Comparison of ENCODE assay signal across 1 cellular context in genomic region chr14:23567186-23568020, GRCh38.
TF ChIP-seq lines count a peak whose summit lies in the region.

Gene AP1G2 (minus strand): TSS chr14:23567791. CDS start chr14:23567314, 477 bp downstream.

TF ChIP-seq in HepG2, 621 proteins besides CTCF, POLR2A, EP300 and RAD21 (continued from another document and continues in another):
- TF ChIP-seq ZBTB4 (CRISPR knock-in tag; IDR thresholded peaks at IDR 0.05; ENCODE audit: borderline replicate concordance) (peak; percentile 95), MIXL1 (CRISPR knock-in tag; IDR thresholded peaks at IDR 0.05) (peak; percentile 69; the same call in 1 of the 2 replicates), GTF2F1 (IDR thresholded peaks at IDR 0.05; ENCODE audit: low read length) (no peak), ATF4 (CRISPR knock-in tag; IDR thresholded peaks at IDR 0.05) (peak in 1 of 2 experiments; percentile 78; a peak in 2 of 4 replicates), HOMEZ (CRISPR knock-in tag; IDR thresholded peaks at IDR 0.05; ENCODE audit: low read depth) (peak; percentile 85), DBP (CRISPR knock-in tag; IDR thresholded peaks at IDR 0.05; ENCODE audit: not compliant biosample characterization) (peak; percentile 56), ZFYVE20 (CRISPR knock-in tag; IDR thresholded peaks at IDR 0.05; ENCODE audit: borderline replicate concordance, low read depth) (no peak), CEBPZ (IDR thresholded peaks at IDR 0.05; ENCODE audit: low read length) (no peak), PATZ1 (CRISPR knock-in tag; IDR thresholded peaks at IDR 0.05) (peak; percentile 98), PHB2 (IDR thresholded peaks at IDR 0.05; ENCODE audit: partially characterized antibody) (no peak), ZNF256 (CRISPR knock-in tag; conservative IDR thresholded peaks at IDR 0.05) (no peak), ZNF264 (CRISPR knock-in tag; IDR thresholded peaks at IDR 0.05) (no peak; the same call in none of the 2 replicates), SP1 (IDR thresholded peaks at IDR 0.05) (no peak), SP1 (CRISPR knock-in tag; IDR thresholded peaks at IDR 0.05) (peak; percentile 91), IRF2 (CRISPR knock-in tag; IDR thresholded peaks at IDR 0.05) (peak; percentile 91), HNRNPLL (IDR thresholded peaks at IDR 0.05; ENCODE audit: low read depth, low read length, poor library complexity, severe bottlenecking) (peak; percentile 86), NFRKB (IDR thresholded peaks at IDR 0.05) (no peak; the same call in 1 of the 2 replicates), GATA4 (IDR thresholded peaks at IDR 0.05; ENCODE audit: borderline replicate concordance, low read depth) (peak; percentile 87), PCBP1 (IDR thresholded peaks at IDR 0.05; ENCODE audit: borderline replicate concordance, low read depth, low read length) (peak; percentile 98), ATAD3A (CRISPR knock-in tag; IDR thresholded peaks at IDR 0.05) (peak; percentile 84; the same call in 1 of the 2 replicates), KDM3A (CRISPR knock-in tag; IDR thresholded peaks at IDR 0.05; ENCODE audit: low read depth) (peak; percentile 94), ZNF670 (CRISPR knock-in tag; IDR thresholded peaks at IDR 0.05; ENCODE audit: borderline replicate concordance) (no peak), RARA (CRISPR knock-in tag; IDR thresholded peaks at IDR 0.05) (peak; percentile 78), ZNF430 (CRISPR knock-in tag; IDR thresholded peaks at IDR 0.05) (peak; percentile 94), TOE1 (CRISPR knock-in tag; IDR thresholded peaks at IDR 0.05) (peak; percentile 93), ZBTB7B (CRISPR knock-in tag; IDR thresholded peaks at IDR 0.05) (peak; percentile 81), YEATS2 (CRISPR knock-in tag; IDR thresholded peaks at IDR 0.05; ENCODE audit: borderline replicate concordance) (peak; percentile 96), ZNF691 (CRISPR knock-in tag; IDR thresholded peaks at IDR 0.05; ENCODE audit: borderline replicate concordance, low read depth) (peak; percentile 94), ISX (CRISPR knock-in tag; conservative IDR thresholded peaks at IDR 0.05) (no peak), ZNF567 (CRISPR knock-in tag; IDR thresholded peaks at IDR 0.05; ENCODE audit: borderline replicate concordance) (peak; percentile 100), ZNF484 (CRISPR knock-in tag; IDR thresholded peaks at IDR 0.05; ENCODE audit: borderline replicate concordance, low read depth) (peak; percentile 49; the same call in 1 of the 2 replicates), HNRNPK (IDR thresholded peaks at IDR 0.05; ENCODE audit: low read depth, low read length, poor library complexity, severe bottlenecking) (no peak), SP2 (CRISPR knock-in tag; IDR thresholded peaks at IDR 0.05) (peak; percentile 65; the same call in 1 of the 2 replicates), RBM22 (optimal IDR thresholded peaks at IDR 0.05; ENCODE audit: low read length) (peak; percentile 58)
- TF ChIP-seq, protein P1, sequence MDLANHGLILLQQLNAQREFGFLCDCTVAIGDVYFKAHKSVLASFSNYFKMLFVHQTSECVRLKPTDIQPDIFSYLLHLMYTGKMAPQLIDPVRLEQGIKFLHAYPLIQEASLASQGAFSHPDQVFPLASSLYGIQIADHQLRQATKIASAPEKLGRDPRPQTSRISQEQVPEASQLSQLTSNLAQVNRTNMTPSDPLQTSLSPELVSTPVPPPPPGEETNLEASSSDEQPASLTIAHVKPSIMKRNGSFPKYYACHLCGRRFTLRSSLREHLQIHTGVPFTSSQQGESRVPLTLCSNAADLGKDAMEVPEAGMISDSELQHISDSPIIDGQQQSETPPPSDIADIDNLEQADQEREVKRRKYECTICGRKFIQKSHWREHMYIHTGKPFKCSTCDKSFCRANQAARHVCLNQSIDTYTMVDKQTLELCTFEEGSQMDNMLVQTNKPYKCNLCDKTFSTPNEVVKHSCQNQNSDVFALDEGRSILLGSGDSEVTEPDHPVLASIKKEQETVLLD (CRISPR knock-in tag; IDR thresholded peaks at IDR 0.05; ENCODE audit: low read depth) = peak; percentile 79; the same call in 1 of the 2 replicates
- TF ChIP-seq, protein P2, sequence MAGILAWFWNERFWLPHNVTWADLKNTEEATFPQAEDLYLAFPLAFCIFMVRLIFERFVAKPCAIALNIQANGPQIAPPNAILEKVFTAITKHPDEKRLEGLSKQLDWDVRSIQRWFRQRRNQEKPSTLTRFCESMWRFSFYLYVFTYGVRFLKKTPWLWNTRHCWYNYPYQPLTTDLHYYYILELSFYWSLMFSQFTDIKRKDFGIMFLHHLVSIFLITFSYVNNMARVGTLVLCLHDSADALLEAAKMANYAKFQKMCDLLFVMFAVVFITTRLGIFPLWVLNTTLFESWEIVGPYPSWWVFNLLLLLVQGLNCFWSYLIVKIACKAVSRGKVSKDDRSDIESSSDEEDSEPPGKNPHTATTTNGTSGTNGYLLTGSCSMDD (CRISPR knock-in tag; IDR thresholded peaks at IDR 0.05) = no peak
- TF ChIP-seq, protein P3, sequence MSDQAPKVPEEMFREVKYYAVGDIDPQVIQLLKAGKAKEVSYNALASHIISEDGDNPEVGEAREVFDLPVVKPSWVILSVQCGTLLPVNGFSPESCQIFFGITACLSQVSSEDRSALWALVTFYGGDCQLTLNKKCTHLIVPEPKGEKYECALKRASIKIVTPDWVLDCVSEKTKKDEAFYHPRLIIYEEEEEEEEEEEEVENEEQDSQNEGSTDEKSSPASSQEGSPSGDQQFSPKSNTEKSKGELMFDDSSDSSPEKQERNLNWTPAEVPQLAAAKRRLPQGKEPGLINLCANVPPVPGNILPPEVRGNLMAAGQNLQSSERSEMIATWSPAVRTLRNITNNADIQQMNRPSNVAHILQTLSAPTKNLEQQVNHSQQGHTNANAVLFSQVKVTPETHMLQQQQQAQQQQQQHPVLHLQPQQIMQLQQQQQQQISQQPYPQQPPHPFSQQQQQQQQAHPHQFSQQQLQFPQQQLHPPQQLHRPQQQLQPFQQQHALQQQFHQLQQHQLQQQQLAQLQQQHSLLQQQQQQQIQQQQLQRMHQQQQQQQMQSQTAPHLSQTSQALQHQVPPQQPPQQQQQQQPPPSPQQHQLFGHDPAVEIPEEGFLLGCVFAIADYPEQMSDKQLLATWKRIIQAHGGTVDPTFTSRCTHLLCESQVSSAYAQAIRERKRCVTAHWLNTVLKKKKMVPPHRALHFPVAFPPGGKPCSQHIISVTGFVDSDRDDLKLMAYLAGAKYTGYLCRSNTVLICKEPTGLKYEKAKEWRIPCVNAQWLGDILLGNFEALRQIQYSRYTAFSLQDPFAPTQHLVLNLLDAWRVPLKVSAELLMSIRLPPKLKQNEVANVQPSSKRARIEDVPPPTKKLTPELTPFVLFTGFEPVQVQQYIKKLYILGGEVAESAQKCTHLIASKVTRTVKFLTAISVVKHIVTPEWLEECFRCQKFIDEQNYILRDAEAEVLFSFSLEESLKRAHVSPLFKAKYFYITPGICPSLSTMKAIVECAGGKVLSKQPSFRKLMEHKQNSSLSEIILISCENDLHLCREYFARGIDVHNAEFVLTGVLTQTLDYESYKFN (CRISPR knock-in tag; conservative IDR thresholded peaks at IDR 0.05) = peak; percentile 83
